ENCODE assay signal across 8 cellular contexts in genomic region chr6:28657367-28657755, GRCh38.
DNase-seq lines count a peak whose midpoint lies in the region; ATAC-seq and TF ChIP-seq lines count a peak whose summit lies in the region.

No MANE protein-coding gene starts in this region.

- no peaks in the 10 kb centered on the region for H3K36me3 ChIP-seq in adrenal gland (replicated peaks in 1 of 2)

- POLR2A ChIA-PET in T-cell (lab: Charles Lee): no interaction called here

- H3K36me3 Mint-ChIP-seq in T-cell: no peaks in the 10 kb centered on the region
- peaks cover 3 to 8% of the 10 kb centered on the region in 2 donors for H3K36me3 Mint-ChIP-seq in stimulated activated naive B cell treated with anti-CD40 and anti-IgM and Interleukin-4, amounts not matched to agents 10 μg/mL and 1 μg/mL and 100 μg/mL, for 72 hours

- peaks cover 21 to 27% (median 22%) of the 10 kb centered on the region in 3 donors for H3K4me1 Mint-ChIP-seq in T-cell
- H3K4me1 Mint-ChIP-seq in stimulated activated naive B cell treated with anti-CD40 and anti-IgM and Interleukin-4, amounts not matched to agents 10 μg/mL and 1 μg/mL and 100 μg/mL, for 72 hours: peaks cover 19 to 25% of the 10 kb centered on the region in 2 donors

- ATAC-seq in T-cell (replicated peaks in 1 of 4): peak in 1 of 4 experiments; percentile 26
- ATAC-seq in stimulated activated naive B cell treated with anti-CD40 and anti-IgM and Interleukin-4, amounts not matched to agents 10 μg/mL and 1 μg/mL and 100 μg/mL, for 72 hours (replicated peaks): no peak

- peaks cover 62 to 70% of the 10 kb centered on the region in 2 donors for H3K27me3 Mint-ChIP-seq in T-cell
- H3K27me3 Mint-ChIP-seq in stimulated activated naive B cell treated with anti-CD40 and anti-IgM and Interleukin-4, amounts not matched to agents 10 μg/mL and 1 μg/mL and 100 μg/mL, for 72 hours: peaks cover 55 to 64% of the 10 kb centered on the region in 2 donors

- WGBS in adrenal gland, 4 donors: 4 to 7% (median 5%) methylated on average over 10 of the region's 10 CpGs

- H3K4me3 ChIP-seq in foreskin fibroblast (ENCODE audit: low read depth in 1 of 2, low read length in 2 of 2) (peak overlapping the region; percentile 54 to 66), adrenal gland (peak overlapping the region in 1 of 4 donors; percentile 54)

- peaks cover 0 to 3% (median 0%) of the 10 kb centered on the region in 3 donors for H3K9me3 Mint-ChIP-seq in T-cell
- peaks cover 0 to 6% of the 10 kb centered on the region in 2 donors for H3K9me3 Mint-ChIP-seq in stimulated activated naive B cell treated with anti-CD40 and anti-IgM and Interleukin-4, amounts not matched to agents 10 μg/mL and 1 μg/mL and 100 μg/mL, for 72 hours

- no peaks in the 10 kb centered on the region for H3K9me3 ChIP-seq in adrenal gland (replicated peaks in 1 of 3)

- DNase-seq in SHP77 treated with DMSO at 0.1 percent for 48 hours (lab: John Stamatoyannopoulos, UW) (peak; percentile 35), SHP77 (lab: John Stamatoyannopoulos, UW) (no peak), T-cell (no peak), foreskin fibroblast (peak in 1 of 2 donors; percentile 28), AG08395 (ENCODE audit: low spot score) (no peak), adrenal gland (no peak)
- DNase-seq in stimulated activated naive B cell treated with anti-CD40 and anti-IgM and Interleukin-4, amounts not matched to agents 10 μg/mL and 1 μg/mL and 100 μg/mL, for 72 hours: no peak
- DNase-seq in activated CD8-positive, alpha-beta memory T cell treated with anti-CD3 and anti-CD28 coated beads, Interleukin-2, amount 50 U/mL, for 4 hours: no peak

- TF ChIP-seq CTCF in foreskin fibroblast (IDR thresholded peaks at IDR 0.05; ENCODE audit: low read depth, low read length): no peak
- no peak for TF ChIP-seq CTCF in adrenal gland (IDR thresholded peaks at IDR 0.05)

- H3K27me3 ChIP-seq in adrenal gland: peaks cover 10% of the 10 kb centered on the region

- peaks cover 7 to 17% of the 10 kb centered on the region in 2 donors for H3K4me1 ChIP-seq in adrenal gland (replicated peaks in 1 of 2)

- intact Hi-C loops in adrenal gland (cut with DNase I): no loop called here

- TF ChIP-seq POLR2A in adrenal gland (IDR thresholded peaks at IDR 0.05): no peak

- H3K4me3 Mint-ChIP-seq in T-cell: peak overlapping the region; percentile 59 to 81 (median 67)
- peak overlapping the region; percentile 82 to 84 for H3K4me3 Mint-ChIP-seq in stimulated activated naive B cell treated with anti-CD40 and anti-IgM and Interleukin-4, amounts not matched to agents 10 μg/mL and 1 μg/mL and 100 μg/mL, for 72 hours

- H3K27ac Mint-ChIP-seq in T-cell: peak overlapping the region in 1 of 2 donors; percentile 43
- H3K27ac Mint-ChIP-seq in stimulated activated naive B cell treated with anti-CD40 and anti-IgM and Interleukin-4, amounts not matched to agents 10 μg/mL and 1 μg/mL and 100 μg/mL, for 72 hours: peak overlapping the region; percentile 51

- CTCF ChIA-PET in T-cell (lab: Charles Lee): no interaction called here

- H3K27ac ChIP-seq in adrenal gland: no peak overlapping the region
